1 cellular context compared by ENCODE assay signal in genomic region chr2:47344890-47345583, GRCh38.
A peak's percentile ranks its signal among the peaks of the same experiment; 100 is the strongest.
TF ChIP-seq lines count a peak whose summit lies in the region.

No MANE protein-coding gene starts in this region.

TF ChIP-seq in HepG2, 621 proteins besides CTCF, POLR2A, EP300 and RAD21 (continued from another document and continues in another):
- no peak for TF ChIP-seq KIAA2018 (CRISPR knock-in tag; IDR thresholded peaks at IDR 0.05; ENCODE audit: borderline replicate concordance)
- peak; percentile 76 for TF ChIP-seq CEBPG (CRISPR knock-in tag; IDR thresholded peaks at IDR 0.05)
- TF ChIP-seq ZSCAN12 (CRISPR knock-in tag; IDR thresholded peaks at IDR 0.05), result 0 out of 2 replicates have a peak, but pooled peaks have one; percentile 62
- TF ChIP-seq UBTF (CRISPR knock-in tag; IDR thresholded peaks at IDR 0.05), result peak; percentile 60
- TF ChIP-seq ISX (CRISPR knock-in tag; conservative IDR thresholded peaks at IDR 0.05), result no peak
- TF ChIP-seq KLF12 (CRISPR knock-in tag; IDR thresholded peaks at IDR 0.05; ENCODE audit: borderline replicate concordance), result 0 out of 2 replicates have a peak, but pooled peaks have one; percentile 15
- peak; percentile 28; the same call in 1 of the 2 replicates for TF ChIP-seq ZNF564 (CRISPR knock-in tag; IDR thresholded peaks at IDR 0.05)
- peak; percentile 82 for TF ChIP-seq FOXA3 (CRISPR knock-in tag; IDR thresholded peaks at IDR 0.05)
- no peak for TF ChIP-seq U2AF2 (IDR thresholded peaks at IDR 0.05; ENCODE audit: low read depth, low read length)
- no peak for TF ChIP-seq ZNF276 (CRISPR knock-in tag; IDR thresholded peaks at IDR 0.05; ENCODE audit: low read depth)
- no peak for TF ChIP-seq TEF (CRISPR knock-in tag; IDR thresholded peaks at IDR 0.05)
- TF ChIP-seq KLF13 (CRISPR knock-in tag; IDR thresholded peaks at IDR 0.05), result no peak
- peak; percentile 97 for TF ChIP-seq ZNF362 (CRISPR knock-in tag; IDR thresholded peaks at IDR 0.05; ENCODE audit: borderline replicate concordance)
- peak; percentile 64; the same call in 1 of the 2 replicates for TF ChIP-seq ZNF609 (CRISPR knock-in tag; IDR thresholded peaks at IDR 0.05; ENCODE audit: borderline replicate concordance)
- TF ChIP-seq CENPT (CRISPR knock-in tag; IDR thresholded peaks at IDR 0.05; ENCODE audit: low read depth), result no peak
- TF ChIP-seq FOXA1 (IDR thresholded peaks at IDR 0.05), result no peak
- TF ChIP-seq FOXA1 (CRISPR knock-in tag; IDR thresholded peaks at IDR 0.05), result peak; percentile 72
- 0 out of 2 replicates have a peak, but pooled peaks have one; percentile 7 for TF ChIP-seq PRDM15 (CRISPR knock-in tag; IDR thresholded peaks at IDR 0.05)
- no peak for TF ChIP-seq ZNF737 (CRISPR knock-in tag; IDR thresholded peaks at IDR 0.05; ENCODE audit: borderline replicate concordance)
- no peak for TF ChIP-seq KDM5B (CRISPR knock-in tag; IDR thresholded peaks at IDR 0.05; ENCODE audit: borderline replicate concordance)
- peak; percentile 29 for TF ChIP-seq PPARG (CRISPR knock-in tag; conservative IDR thresholded peaks at IDR 0.05)
- peak; percentile 97 for TF ChIP-seq PATZ1 (CRISPR knock-in tag; IDR thresholded peaks at IDR 0.05)
- TF ChIP-seq ZNF382 (CRISPR knock-in tag; IDR thresholded peaks at IDR 0.05; ENCODE audit: borderline replicate concordance), result no peak
- no peak for TF ChIP-seq ZNF33B (CRISPR knock-in tag; IDR thresholded peaks at IDR 0.05)
